Comparison of ENCODE assay signal across 1 cellular context in genomic region chr11:126990716-126991480, GRCh38.
TF ChIP-seq lines count a peak whose summit lies in the region.

No MANE protein-coding gene starts in this region.

TF ChIP-seq in H1, 55 proteins besides CTCF, POLR2A, EP300 and RAD21:
- TF ChIP-seq SP1 (IDR thresholded peaks at IDR 0.05; ENCODE audit: low read depth, low read length) (no peak), EZH2 (IDR thresholded peaks at IDR 0.05; ENCODE audit: low read depth, low read length, severe bottlenecking) (no peak), YY1 (IDR thresholded peaks at IDR 0.05; ENCODE audit: low read depth, low read length) (no peak), SRF (IDR thresholded peaks at IDR 0.05; ENCODE audit: low read depth, low read length) (no peak), POU5F1 (IDR thresholded peaks at IDR 0.05; ENCODE audit: low read depth, low read length) (no peak), SIN3A (conservative IDR thresholded peaks at IDR 0.05 in 1 of 2, IDR thresholded peaks at IDR 0.05 in 1 of 2; ENCODE audit: low read depth in 1 of 2, low read length in 2 of 2) (no peak), RFX5 (IDR thresholded peaks at IDR 0.05; ENCODE audit: borderline replicate concordance, low read depth, low read length) (no peak), NANOG (IDR thresholded peaks at IDR 0.05; ENCODE audit: insufficient read depth, low read depth, low read length, poor library complexity, severe bottlenecking) (no peak), KDM5A (IDR thresholded peaks at IDR 0.05; ENCODE audit: low read length) (no peak), BRCA1 (IDR thresholded peaks at IDR 0.05; ENCODE audit: low read depth, low read length) (no peak)
- TF ChIP-seq, protein P1, sequence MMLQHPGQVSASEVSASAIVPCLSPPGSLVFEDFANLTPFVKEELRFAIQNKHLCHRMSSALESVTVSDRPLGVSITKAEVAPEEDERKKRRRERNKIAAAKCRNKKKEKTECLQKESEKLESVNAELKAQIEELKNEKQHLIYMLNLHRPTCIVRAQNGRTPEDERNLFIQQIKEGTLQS (IDR thresholded peaks at IDR 0.05; ENCODE audit: insufficient read depth, low read depth, low read length): no peak
